1 cellular context compared by ENCODE assay signal in the genomic region with DNA sequence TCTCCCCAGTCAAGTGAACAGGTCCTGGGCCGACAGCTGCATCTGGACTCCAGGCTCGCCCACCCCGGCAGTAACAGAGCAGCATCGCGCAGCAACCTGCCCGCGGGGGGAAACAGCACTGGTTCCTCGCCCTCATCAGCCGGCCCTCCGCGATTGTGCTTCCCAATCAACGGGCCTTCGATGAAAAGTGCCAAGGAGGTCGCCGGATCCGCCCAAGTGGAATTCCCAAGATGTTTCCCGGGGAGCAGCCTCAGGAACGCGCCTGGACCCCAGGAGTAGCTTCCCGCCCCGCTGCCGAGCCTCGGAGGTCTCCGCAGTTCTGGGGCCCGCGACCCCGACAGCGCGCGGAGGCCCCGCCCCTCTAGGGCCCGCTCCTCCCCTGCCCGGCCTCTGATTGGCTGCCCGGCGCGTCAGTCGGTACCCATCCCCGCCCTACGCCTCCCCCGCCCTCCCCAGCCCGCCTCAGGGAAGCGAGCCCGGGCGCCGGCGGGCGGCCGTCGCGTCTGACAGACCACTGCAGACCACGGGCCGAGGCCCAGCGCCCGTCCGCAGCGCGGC.
TF ChIP-seq lines count a peak whose summit lies in the region.

A gene (plus strand): TSS at position 460 of the 558 bp plus-strand sequence. CDS start 103 bp downstream, outside the sequence.

TF ChIP-seq in H1, 55 proteins besides CTCF, POLR2A, EP300 and RAD21:
- 0 out of 2 replicates have a peak, but pooled peaks have one; percentile 43 for TF ChIP-seq YY1 (IDR thresholded peaks at IDR 0.05; ENCODE audit: low read depth, low read length)
- TF ChIP-seq TCF12 (IDR thresholded peaks at IDR 0.05; ENCODE audit: low read depth, low read length): no peak
- no peak for TF ChIP-seq EZH2 (IDR thresholded peaks at IDR 0.05; ENCODE audit: low read depth, low read length, severe bottlenecking)
- no peak for TF ChIP-seq RFX5 (IDR thresholded peaks at IDR 0.05; ENCODE audit: borderline replicate concordance, low read depth, low read length)
- TF ChIP-seq SP2 (IDR thresholded peaks at IDR 0.05; ENCODE audit: low read length): peak; percentile 32; the same call in 1 of the 2 replicates
- no peak for TF ChIP-seq MAFK (IDR thresholded peaks at IDR 0.05; ENCODE audit: low read depth, low read length)
- no peak for TF ChIP-seq POU5F1 (IDR thresholded peaks at IDR 0.05; ENCODE audit: low read depth, low read length)
- TF ChIP-seq, protein P1, sequence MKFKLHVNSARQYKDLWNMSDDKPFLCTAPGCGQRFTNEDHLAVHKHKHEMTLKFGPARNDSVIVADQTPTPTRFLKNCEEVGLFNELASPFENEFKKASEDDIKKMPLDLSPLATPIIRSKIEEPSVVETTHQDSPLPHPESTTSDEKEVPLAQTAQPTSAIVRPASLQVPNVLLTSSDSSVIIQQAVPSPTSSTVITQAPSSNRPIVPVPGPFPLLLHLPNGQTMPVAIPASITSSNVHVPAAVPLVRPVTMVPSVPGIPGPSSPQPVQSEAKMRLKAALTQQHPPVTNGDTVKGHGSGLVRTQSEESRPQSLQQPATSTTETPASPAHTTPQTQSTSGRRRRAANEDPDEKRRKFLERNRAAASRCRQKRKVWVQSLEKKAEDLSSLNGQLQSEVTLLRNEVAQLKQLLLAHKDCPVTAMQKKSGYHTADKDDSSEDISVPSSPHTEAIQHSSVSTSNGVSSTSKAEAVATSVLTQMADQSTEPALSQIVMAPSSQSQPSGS (IDR thresholded peaks at IDR 0.05; ENCODE audit: low read length): no peak
- TF ChIP-seq TAF1 (IDR thresholded peaks at IDR 0.05; ENCODE audit: low read depth, low read length): peak; percentile 58
- no peak for TF ChIP-seq BCL11A (IDR thresholded peaks at IDR 0.05; ENCODE audit: low read depth in 2 of 2, low read length in 2 of 2)
- TF ChIP-seq, protein P2, sequence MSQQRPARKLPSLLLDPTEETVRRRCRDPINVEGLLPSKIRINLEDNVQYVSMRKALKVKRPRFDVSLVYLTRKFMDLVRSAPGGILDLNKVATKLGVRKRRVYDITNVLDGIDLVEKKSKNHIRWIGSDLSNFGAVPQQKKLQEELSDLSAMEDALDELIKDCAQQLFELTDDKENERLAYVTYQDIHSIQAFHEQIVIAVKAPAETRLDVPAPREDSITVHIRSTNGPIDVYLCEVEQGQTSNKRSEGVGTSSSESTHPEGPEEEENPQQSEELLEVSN (IDR thresholded peaks at IDR 0.05): 0 out of 2 replicates have a peak, but pooled peaks have one; percentile 39
- no peak for TF ChIP-seq CBX5 (IDR thresholded peaks at IDR 0.05; ENCODE audit: low read depth, low read length)
- TF ChIP-seq, protein P3, sequence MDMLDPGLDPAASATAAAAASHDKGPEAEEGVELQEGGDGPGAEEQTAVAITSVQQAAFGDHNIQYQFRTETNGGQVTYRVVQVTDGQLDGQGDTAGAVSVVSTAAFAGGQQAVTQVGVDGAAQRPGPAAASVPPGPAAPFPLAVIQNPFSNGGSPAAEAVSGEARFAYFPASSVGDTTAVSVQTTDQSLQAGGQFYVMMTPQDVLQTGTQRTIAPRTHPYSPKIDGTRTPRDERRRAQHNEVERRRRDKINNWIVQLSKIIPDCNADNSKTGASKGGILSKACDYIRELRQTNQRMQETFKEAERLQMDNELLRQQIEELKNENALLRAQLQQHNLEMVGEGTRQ (IDR thresholded peaks at IDR 0.05; ENCODE audit: low read length): no peak
- no peak for TF ChIP-seq CBX8 (IDR thresholded peaks at IDR 0.05; ENCODE audit: borderline replicate concordance, low read depth, low read length)
- TF ChIP-seq, protein P4, sequence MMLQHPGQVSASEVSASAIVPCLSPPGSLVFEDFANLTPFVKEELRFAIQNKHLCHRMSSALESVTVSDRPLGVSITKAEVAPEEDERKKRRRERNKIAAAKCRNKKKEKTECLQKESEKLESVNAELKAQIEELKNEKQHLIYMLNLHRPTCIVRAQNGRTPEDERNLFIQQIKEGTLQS (IDR thresholded peaks at IDR 0.05; ENCODE audit: insufficient read depth, low read depth, low read length): no peak
- TF ChIP-seq TEAD4 (IDR thresholded peaks at IDR 0.05; ENCODE audit: low read depth, low read length): no peak
- peak; percentile 21 for TF ChIP-seq KDM4A (IDR thresholded peaks at IDR 0.05; ENCODE audit: low read depth, low read length, severe bottlenecking)
- TF ChIP-seq GABPA (IDR thresholded peaks at IDR 0.05; ENCODE audit: borderline replicate concordance, insufficient read depth, low read length): no peak
- TF ChIP-seq PHF8 (conservative IDR thresholded peaks at IDR 0.05; ENCODE audit: low read depth, low read length): peak; percentile 29; the same call in 1 of the 2 replicates
- TF ChIP-seq SP1 (IDR thresholded peaks at IDR 0.05; ENCODE audit: low read depth, low read length): peak; percentile 56; the same call in 1 of the 2 replicates
- TF ChIP-seq JUND (IDR thresholded peaks at IDR 0.05; ENCODE audit: low read length): no peak
- TF ChIP-seq TBP (IDR thresholded peaks at IDR 0.05; ENCODE audit: low read depth, low read length): 0 out of 2 replicates have a peak, but pooled peaks have one; percentile 52
- peak; percentile 43; the same call in 1 of the 2 replicates for TF ChIP-seq SUZ12 (IDR thresholded peaks at IDR 0.05; ENCODE audit: low read length)
- no peak for TF ChIP-seq SP4 (IDR thresholded peaks at IDR 0.05; ENCODE audit: low read length)
- no peak for TF ChIP-seq KDM1A (IDR thresholded peaks at IDR 0.05; ENCODE audit: borderline replicate concordance, low read length)
- TF ChIP-seq RNF2 (IDR thresholded peaks at IDR 0.05; ENCODE audit: borderline replicate concordance, low read depth, low read length, missing control alignments, poor library complexity, severe bottlenecking): no peak
- TF ChIP-seq EGR1 (IDR thresholded peaks at IDR 0.05; ENCODE audit: borderline replicate concordance, low read depth, low read length): no peak
- TF ChIP-seq CHD2 (IDR thresholded peaks at IDR 0.05; ENCODE audit: low read length): peak; percentile 46; the same call in 1 of the 2 replicates
- 0 out of 4 replicates have a peak, but pooled peaks of 1 of the 2 experiments have one; percentile 3 for TF ChIP-seq HDAC2 (IDR thresholded peaks at IDR 0.05; ENCODE audit: borderline replicate concordance in 1 of 2, low read depth in 2 of 2, low read length in 2 of 2)
TF ChIP-seq in H1: peak in this region for 11.
